Comparison of ENCODE assay signal across 12 cellular contexts in genomic region chr1:53047737-53048344, GRCh38. TPM values are rescaled to one million over a fixed set of nuclear protein-coding genes. Genes with fewer than 3 reads are reported as not detected.
DNase-seq lines count a peak whose midpoint lies in the region; ATAC-seq and TF ChIP-seq lines count a peak whose summit lies in the region.
"Had no signal": no experiment of that assay in that cellular context is flagged by ENCODE, and none has a peak within 500 bp of the region (broad histone marks: within the 10 kb centered on the region; RNA-seq: fewer than 3 reads in every experiment).

No MANE protein-coding gene starts in this region.

- CTCF ChIA-PET in CD4-positive, alpha-beta T cell (lab: Charles Lee) = no interaction called here

- H3K27me3 Mint-ChIP-seq in CD4-positive, CD25-positive, alpha-beta regulatory T cell = no peaks in the 10 kb centered on the region
- H3K27me3 Mint-ChIP-seq in activated T-helper 1 cell treated with anti-CD3 and anti-CD28 coated beads, Interleukin-12 subunit alpha, Interleukin-12 subunit beta, Interleukin-2, Interleukin-4 antibody, amounts not matched to agents 30 ng/mL and 10 ng/mL and 1 ng/mL, durations not matched to agents 14 hours and 24 hours and 36 hours (ENCODE audit: insufficient read depth) = no peaks in the 10 kb centered on the region
- H3K27me3 Mint-ChIP-seq in CD4-positive, alpha-beta T cell = no peaks in the 10 kb centered on the region

- no peak overlapping the region for H3K4me3 ChIP-seq in CD4-positive, CD25-positive, alpha-beta regulatory T cell (ENCODE audit: low read depth, low read length)
- H3K4me3 ChIP-seq: tibial nerve had no signal

- H3K9me3 Mint-ChIP-seq in CD4-positive, CD25-positive, alpha-beta regulatory T cell = no peaks in the 10 kb centered on the region
- no peaks in the 10 kb centered on the region for H3K9me3 Mint-ChIP-seq in activated T-helper 1 cell treated with anti-CD3 and anti-CD28 coated beads, Interleukin-12 subunit alpha, Interleukin-12 subunit beta, Interleukin-2, Interleukin-4 antibody, amounts not matched to agents 30 ng/mL and 10 ng/mL and 1 ng/mL, durations not matched to agents 14 hours and 24 hours and 36 hours
- no peaks in the 10 kb centered on the region for H3K9me3 Mint-ChIP-seq in CD4-positive, alpha-beta T cell

- H3K27ac Mint-ChIP-seq in CD4-positive, CD25-positive, alpha-beta regulatory T cell = peak overlapping the region in 2 of 3 donors; percentile 38 to 53
- H3K27ac Mint-ChIP-seq in activated T-helper 1 cell treated with anti-CD3 and anti-CD28 coated beads, Interleukin-12 subunit alpha, Interleukin-12 subunit beta, Interleukin-2, Interleukin-4 antibody, amounts not matched to agents 30 ng/mL and 10 ng/mL and 1 ng/mL, durations not matched to agents 14 hours and 24 hours and 36 hours = peak overlapping the region; percentile 16
- no peak overlapping the region for H3K27ac Mint-ChIP-seq in CD4-positive, alpha-beta T cell

- peak in 1 of 3 donors; percentile 8 for DNase-seq in CD4-positive, CD25-positive, alpha-beta regulatory T cell
- DNase-seq in HT1080 (ENCODE audit: low read depth) = peak; percentile 89
- DNase-seq in activated T-helper 1 cell treated with anti-CD3 and anti-CD28 coated beads, Interleukin-12 subunit alpha, Interleukin-12 subunit beta, Interleukin-2, Interleukin-4 antibody, amounts not matched to agents 30 ng/mL and 10 ng/mL and 1 ng/mL, durations not matched to agents 14 hours and 24 hours and 36 hours (ENCODE audit: low spot score) = no peak
- DNase-seq in iris pigment epithelial cell (ENCODE audit: low read depth) = peak; percentile 92
- no peak for DNase-seq in CD4-positive, alpha-beta T cell
- no peak for DNase-seq in posterior cingulate gyrus
- no peak for DNase-seq in NCI-H1105 treated with DMSO at 0.1 percent for 48 hours (lab: John Stamatoyannopoulos, UW)
- DNase-seq: hypothalamus, NCI-H524 treated with DMSO at 0.1 percent for 48 hours had no signal

- H3K4me3 Mint-ChIP-seq in CD4-positive, CD25-positive, alpha-beta regulatory T cell = no peak overlapping the region
- H3K4me3 Mint-ChIP-seq in activated T-helper 1 cell treated with anti-CD3 and anti-CD28 coated beads, Interleukin-12 subunit alpha, Interleukin-12 subunit beta, Interleukin-2, Interleukin-4 antibody, amounts not matched to agents 30 ng/mL and 10 ng/mL and 1 ng/mL, durations not matched to agents 14 hours and 24 hours and 36 hours = no peak overlapping the region
- H3K4me3 Mint-ChIP-seq in CD4-positive, alpha-beta T cell = no peak overlapping the region

- TF ChIP-seq CTCF in CD4-positive, alpha-beta T cell (IDR thresholded peaks at IDR 0.05) = no peak

- no peaks in the 10 kb centered on the region for H3K4me1 ChIP-seq in CD4-positive, CD25-positive, alpha-beta regulatory T cell (ENCODE audit: control insufficient read depth, insufficient read depth, low read length, poor library complexity, severe bottlenecking)

- H3K36me3 Mint-ChIP-seq in CD4-positive, CD25-positive, alpha-beta regulatory T cell = peaks cover 36% of the 10 kb centered on the region
- H3K36me3 Mint-ChIP-seq in activated T-helper 1 cell treated with anti-CD3 and anti-CD28 coated beads, Interleukin-12 subunit alpha, Interleukin-12 subunit beta, Interleukin-2, Interleukin-4 antibody, amounts not matched to agents 30 ng/mL and 10 ng/mL and 1 ng/mL, durations not matched to agents 14 hours and 24 hours and 36 hours (ENCODE audit: low read depth) = peaks cover 22% of the 10 kb centered on the region
- peaks cover 86% of the 10 kb centered on the region for H3K36me3 Mint-ChIP-seq in CD4-positive, alpha-beta T cell (ENCODE audit: low read depth)

- no peaks in the 10 kb centered on the region for H3K27me3 ChIP-seq in CD4-positive, CD25-positive, alpha-beta regulatory T cell (ENCODE audit: control insufficient read depth, insufficient read depth, low read length)
- no peaks in the 10 kb centered on the region for H3K27me3 ChIP-seq in CD4-positive, alpha-beta T cell (ENCODE audit: control insufficient read depth, insufficient read depth, low read length)
- H3K27me3 ChIP-seq: tibial nerve had no signal

- POLR2A ChIA-PET in CD4-positive, alpha-beta T cell (lab: Charles Lee) = no interaction called here

- no peak overlapping the region for H3K27ac ChIP-seq in CD4-positive, CD25-positive, alpha-beta regulatory T cell (ENCODE audit: insufficient read depth, low read length, poor library complexity, severe bottlenecking)
- H3K27ac ChIP-seq in CD4-positive, alpha-beta T cell (ENCODE audit: low read depth, low read length) = no peak overlapping the region

- peaks cover 0 to 6% (median 2%) of the 10 kb centered on the region in 4 donors for H3K4me1 Mint-ChIP-seq in CD4-positive, CD25-positive, alpha-beta regulatory T cell
- H3K4me1 Mint-ChIP-seq in activated T-helper 1 cell treated with anti-CD3 and anti-CD28 coated beads, Interleukin-12 subunit alpha, Interleukin-12 subunit beta, Interleukin-2, Interleukin-4 antibody, amounts not matched to agents 30 ng/mL and 10 ng/mL and 1 ng/mL, durations not matched to agents 14 hours and 24 hours and 36 hours (ENCODE audit: low read depth) = peaks cover 14% of the 10 kb centered on the region
- H3K4me1 Mint-ChIP-seq in CD4-positive, alpha-beta T cell (ENCODE audit: low read depth) = no peaks in the 10 kb centered on the region

- H3K36me3 ChIP-seq in CD4-positive, CD25-positive, alpha-beta regulatory T cell (ENCODE audit: control insufficient read depth, insufficient read depth, low read length) = peaks cover 50% of the 10 kb centered on the region

- ATAC-seq in CD4-positive, CD25-positive, alpha-beta regulatory T cell (ENCODE audit: low read depth in 2 of 2) = no peak
- no peak for ATAC-seq in CD4-positive, alpha-beta T cell (ENCODE audit: poor library complexity)
- ATAC-seq in GM18517 (IDR thresholded peaks at IDR 0.05; ENCODE audit: unreplicated experiment) = no peak

- H3K9me3 ChIP-seq in CD4-positive, CD25-positive, alpha-beta regulatory T cell (ENCODE audit: control insufficient read depth in 2 of 2, low read length in 2 of 2) = no peaks in the 10 kb centered on the region
- no peaks in the 10 kb centered on the region for H3K9me3 ChIP-seq in CD4-positive, alpha-beta T cell (ENCODE audit: control insufficient read depth, low read length)
- H3K9me3 ChIP-seq: tibial nerve had no signal

- intact Hi-C loops in activated T-helper 1 cell treated with anti-CD3 and anti-CD28 coated beads, Interleukin-12 subunit alpha, Interleukin-12 subunit beta, Interleukin-2, Interleukin-4 antibody, amounts not matched to agents 30 ng/mL and 10 ng/mL and 1 ng/mL, durations not matched to agents 14 hours and 24 hours and 36 hours (cut with micrococcal nuclease) = no loop called here
- intact Hi-C loops in CD4-positive, alpha-beta T cell (cut with DNase I, micrococcal nuclease) = no loop called here
- intact Hi-C loops in posterior cingulate gyrus (cut with DNase I) = no loop called here

RNA-seq across cellular contexts. Expression of gene PODN, which starts 14.2 kb away (rescaled TPM):
- total RNA-seq in CD4-positive, CD25-positive, alpha-beta regulatory T cell = not detected
- not detected for polyA plus RNA-seq in CD4-positive, CD25-positive, alpha-beta regulatory T cell
- not detected in 2 replicates for total RNA-seq in HT1080 (2014; rRNA removed; shearing (Covaris generic))
- not detected in 2 replicates for polyA plus RNA-seq in HT1080 (2015; cell fraction: cytosol; rRNA removed)
- polyA plus RNA-seq in HT1080 (2015; cell fraction: nucleus; rRNA removed) = 0.05 TPM in 1 of 2 replicates, not detected in the other
- total RNA-seq in activated T-helper 1 cell treated with anti-CD3 and anti-CD28 coated beads, Interleukin-12 subunit alpha, Interleukin-12 subunit beta, Interleukin-2, Interleukin-4 antibody, amounts not matched to agents 30 ng/mL and 10 ng/mL and 1 ng/mL, durations not matched to agents 14 hours and 24 hours and 36 hours = not detected in 2 replicates
- not detected for total RNA-seq in CD4-positive, alpha-beta T cell
- total RNA-seq: activated CD8-positive, alpha-beta memory T cell treated with anti-CD3 and anti-CD28 coated beads for 36 hours had no signal

Comparison
In these comparisons a context has a peak if more than half of its experiments do, and no peak if none do; other contexts are left out.
1. DNase-seq: peak in HT1080 (single experiment) and iris pigment epithelial cell (single experiment); none in activated T-helper 1 cell treated with anti-CD3 and anti-CD28 coated beads, Interleukin-12 subunit alpha, Interleukin-12 subunit beta, Interleukin-2, Interleukin-4 antibody, amounts not matched to agents 30 ng/mL and 10 ng/mL and 1 ng/mL, durations not matched to agents 14 hours and 24 hours and 36 hours (single experiment), CD4-positive, alpha-beta T cell (0 of 10), posterior cingulate gyrus (0 of 10) and NCI-H1105 treated with DMSO at 0.1 percent for 48 hours (single experiment).